Comparison of ENCODE assay signal across 22 cellular contexts in the genomic region with DNA sequence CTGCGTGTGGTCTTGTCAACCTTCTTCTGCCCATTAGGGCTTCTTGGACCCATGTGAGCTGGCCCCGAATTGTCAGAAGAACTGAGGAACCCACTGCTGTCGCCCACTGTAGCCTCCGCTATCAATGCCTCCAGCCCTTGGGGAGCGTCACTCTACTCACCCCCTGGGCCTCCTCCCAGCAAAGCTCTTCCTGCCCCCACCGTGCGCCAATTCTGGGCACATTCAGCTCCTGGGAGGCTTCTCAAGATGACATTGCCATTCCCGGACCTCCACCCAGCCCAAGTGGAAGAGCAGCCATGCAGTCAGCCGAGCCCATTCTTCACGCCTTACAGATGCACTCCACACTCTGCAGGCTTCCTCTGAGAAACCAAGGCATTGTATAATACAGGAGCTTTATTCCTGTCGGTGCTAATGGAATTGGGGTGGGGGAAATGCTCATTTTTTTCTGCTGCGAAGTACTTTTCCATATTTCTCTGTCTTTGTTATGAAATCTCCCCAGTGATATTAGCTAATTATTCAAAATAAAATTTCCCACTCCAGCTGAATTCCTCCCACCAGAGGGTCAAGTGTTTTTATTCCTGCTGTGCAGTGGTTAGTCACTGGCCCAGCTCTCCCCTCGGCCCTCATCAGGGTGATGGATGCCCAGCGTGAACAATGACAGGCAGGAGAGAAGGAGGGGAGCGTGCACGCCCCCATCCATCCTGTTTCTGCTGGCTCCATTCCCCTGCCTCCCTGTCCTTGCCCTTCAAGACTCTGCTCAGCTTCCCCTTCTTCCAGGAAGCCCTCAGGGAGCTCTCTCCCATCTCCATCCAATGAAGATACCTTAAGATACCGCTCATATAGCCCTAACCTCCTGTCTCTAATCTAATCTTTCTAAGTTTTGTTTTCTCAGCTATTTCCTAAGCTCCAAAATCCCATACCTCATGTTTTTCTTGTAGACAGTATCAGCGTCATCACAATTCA.
"Had no signal": no experiment of that assay in that cellular context is flagged by ENCODE, and none has a peak within 500 bp of the region (broad histone marks: within the 10 kb centered on the region; RNA-seq: fewer than 3 reads in every experiment).

No MANE protein-coding gene starts in this region.

- H3K4me3 ChIP-seq: MG63 had no signal

- H3K36me3 ChIP-seq: MG63 had no signal

- H3K4me3 Mint-ChIP-seq: activated CD8-positive, alpha-beta memory T cell treated with anti-CD3 and anti-CD28 coated beads, Interleukin-2, amount 10 ng/mL, durations not matched to agents 7 days and 5 days; activated naive CD8-positive, alpha-beta T cell; activated T-cell treated with anti-CD3 and anti-CD28 coated beads, Interleukin-2, amount 50 U/mL, for 24 hours; activated T-helper 1 cell treated with anti-CD3 and anti-CD28 coated beads, Interleukin-12 subunit alpha, Interleukin-12 subunit beta, Interleukin-2, Interleukin-4 antibody, amounts not matched to agents 30 ng/mL and 10 ng/mL and 1 ng/mL, durations not matched to agents 14 hours and 24 hours and 36 hours; central memory CD8-positive, alpha-beta T cell; T-helper 17 cell; WTC11 had no signal

- H3K27me3 Mint-ChIP-seq: activated naive CD8-positive, alpha-beta T cell had no signal

- H3K27ac Mint-ChIP-seq: activated CD8-positive, alpha-beta memory T cell treated with anti-CD3 and anti-CD28 coated beads, Interleukin-2, amount 10 ng/mL, durations not matched to agents 7 days and 5 days; activated naive CD8-positive, alpha-beta T cell; activated T-cell treated with anti-CD3 and anti-CD28 coated beads, Interleukin-2, amount 50 U/mL, for 24 hours; activated T-helper 1 cell treated with anti-CD3 and anti-CD28 coated beads, Interleukin-12 subunit alpha, Interleukin-12 subunit beta, Interleukin-2, Interleukin-4 antibody, amounts not matched to agents 30 ng/mL and 10 ng/mL and 1 ng/mL, durations not matched to agents 14 hours and 24 hours and 36 hours; T-helper 17 cell; WTC11 had no signal

- H3K9me3 Mint-ChIP-seq: activated T-cell treated with anti-CD3 and anti-CD28 coated beads, Interleukin-2, amount 50 U/mL, for 24 hours; central memory CD8-positive, alpha-beta T cell had no signal

- H3K36me3 Mint-ChIP-seq: activated naive CD8-positive, alpha-beta T cell; WTC11 had no signal

- H3K9me3 ChIP-seq: MG63 had no signal

- H3K27me3 ChIP-seq: MG63 had no signal

- H3K4me1 Mint-ChIP-seq: activated CD8-positive, alpha-beta memory T cell treated with anti-CD3 and anti-CD28 coated beads, Interleukin-2, amount 10 ng/mL, durations not matched to agents 7 days and 5 days; central memory CD8-positive, alpha-beta T cell; T-helper 17 cell; WTC11 had no signal

- DNase-seq: activated CD4-positive, alpha-beta T cell treated with anti-CD3 and anti-CD28 coated beads for 48 hours; activated CD4-positive, alpha-beta T cell treated with anti-CD3 and anti-CD28 coated beads, Interleukin-2, amount 50 U/mL, for 4 hours; activated CD4-positive, CD25-positive, alpha-beta regulatory T cell treated with anti-CD3 and anti-CD28 coated beads, Interleukin-2, amount 50 U/mL, for 72 hours; activated CD8-positive, alpha-beta memory T cell treated with anti-CD3 and anti-CD28 coated beads, Interleukin-2, amount 10 ng/mL, durations not matched to agents 7 days and 5 days; activated effector memory CD4-positive, alpha-beta T cell treated with Interleukin-2 at 50 U/mL for 16 hours; activated naive CD4-positive, alpha-beta T cell; activated T-cell treated with anti-CD3 and anti-CD28 coated beads, Interleukin-2, amount 50 U/mL, for 24 hours; amygdala; MG63; MV-4-11; NCI-H1092 treated with DMSO at 0.1 percent for 48 hours; NCI-H1436 treated with DMSO at 0.1 percent for 48 hours; NCI-H187; NCI-H2081; NCI-H510A treated with DMSO at 0.1 percent for 48 hours; SHP77 treated with DMSO at 0.1 percent for 48 hours; T-helper 17 cell; T-helper 9 cell had no signal
